In genomic region chr6:8065519-8065911, GRCh38 we compare ENCODE assay signal across 8 cellular contexts.
DNase-seq lines count a peak whose midpoint lies in the region; ATAC-seq lines count a peak whose summit lies in the region.

No MANE protein-coding gene starts in this region.

- peaks cover 27% of the 10 kb centered on the region for H3K4me1 Mint-ChIP-seq in activated naive CD4-positive, alpha-beta T cell treated with anti-CD3 and anti-CD28 coated beads, Interleukin-2, amount 50 U/mL, for 24 hours
- peaks cover 14% of the 10 kb centered on the region for H3K4me1 Mint-ChIP-seq in stimulated activated memory B cell treated with anti-CD40 and anti-IgM and Interleukin-4, amounts not matched to agents 10 μg/mL and 1 μg/mL and 100 μg/mL, for 72 hours

- H3K9me3 Mint-ChIP-seq in activated naive CD4-positive, alpha-beta T cell treated with anti-CD3 and anti-CD28 coated beads, Interleukin-2, amount 50 U/mL, for 24 hours = no peaks in the 10 kb centered on the region
- H3K9me3 Mint-ChIP-seq in stimulated activated memory B cell treated with anti-CD40 and anti-IgM and Interleukin-4, amounts not matched to agents 10 μg/mL and 1 μg/mL and 100 μg/mL, for 72 hours = no peaks in the 10 kb centered on the region

- no peaks in the 10 kb centered on the region for H3K27me3 Mint-ChIP-seq in activated naive CD4-positive, alpha-beta T cell treated with anti-CD3 and anti-CD28 coated beads, Interleukin-2, amount 50 U/mL, for 24 hours
- no peaks in the 10 kb centered on the region for H3K27me3 Mint-ChIP-seq in stimulated activated memory B cell treated with anti-CD40 and anti-IgM and Interleukin-4, amounts not matched to agents 10 μg/mL and 1 μg/mL and 100 μg/mL, for 72 hours

- peaks cover 6% of the 10 kb centered on the region for H3K36me3 Mint-ChIP-seq in activated naive CD4-positive, alpha-beta T cell treated with anti-CD3 and anti-CD28 coated beads, Interleukin-2, amount 50 U/mL, for 24 hours
- peaks cover 2% of the 10 kb centered on the region for H3K36me3 Mint-ChIP-seq in stimulated activated memory B cell treated with anti-CD40 and anti-IgM and Interleukin-4, amounts not matched to agents 10 μg/mL and 1 μg/mL and 100 μg/mL, for 72 hours

- H3K27ac Mint-ChIP-seq in activated naive CD4-positive, alpha-beta T cell treated with anti-CD3 and anti-CD28 coated beads, Interleukin-2, amount 50 U/mL, for 24 hours = peak overlapping the region; percentile 95
- peak overlapping the region; percentile 98 for H3K27ac Mint-ChIP-seq in stimulated activated memory B cell treated with anti-CD40 and anti-IgM and Interleukin-4, amounts not matched to agents 10 μg/mL and 1 μg/mL and 100 μg/mL, for 72 hours

- ATAC-seq in HG03280 (IDR thresholded peaks at IDR 0.05; ENCODE audit: unreplicated experiment) = peak; percentile 48
- ATAC-seq in stimulated activated memory B cell treated with anti-CD40 and anti-IgM and Interleukin-4, amounts not matched to agents 10 μg/mL and 1 μg/mL and 100 μg/mL, for 72 hours = peak; percentile 57

- H3K4me3 Mint-ChIP-seq in activated naive CD4-positive, alpha-beta T cell treated with anti-CD3 and anti-CD28 coated beads, Interleukin-2, amount 50 U/mL, for 24 hours = peak overlapping the region; percentile 96
- peak overlapping the region; percentile 51 for H3K4me3 Mint-ChIP-seq in stimulated activated memory B cell treated with anti-CD40 and anti-IgM and Interleukin-4, amounts not matched to agents 10 μg/mL and 1 μg/mL and 100 μg/mL, for 72 hours

- peak; percentile 67 for DNase-seq in activated effector memory CD4-positive, alpha-beta T cell treated with anti-CD3 and anti-CD28 coated beads, Interleukin-2, amount 50 U/mL, for 16 hours
- DNase-seq in activated effector memory CD4-positive, alpha-beta T cell treated with Interleukin-2 at 50 U/mL for 16 hours = no peak
- DNase-seq in D341Med (ENCODE audit: low spot score) = no peak
- DNase-seq in cerebellar nuclear complex (lab: John Stamatoyannopoulos, UW) = no peak
- no peak for DNase-seq in OCI-M2 (lab: John Stamatoyannopoulos, UW; ENCODE audit: unreplicated experiment)
